ENCODE assay signal across 1 cellular context in the genomic region with DNA sequence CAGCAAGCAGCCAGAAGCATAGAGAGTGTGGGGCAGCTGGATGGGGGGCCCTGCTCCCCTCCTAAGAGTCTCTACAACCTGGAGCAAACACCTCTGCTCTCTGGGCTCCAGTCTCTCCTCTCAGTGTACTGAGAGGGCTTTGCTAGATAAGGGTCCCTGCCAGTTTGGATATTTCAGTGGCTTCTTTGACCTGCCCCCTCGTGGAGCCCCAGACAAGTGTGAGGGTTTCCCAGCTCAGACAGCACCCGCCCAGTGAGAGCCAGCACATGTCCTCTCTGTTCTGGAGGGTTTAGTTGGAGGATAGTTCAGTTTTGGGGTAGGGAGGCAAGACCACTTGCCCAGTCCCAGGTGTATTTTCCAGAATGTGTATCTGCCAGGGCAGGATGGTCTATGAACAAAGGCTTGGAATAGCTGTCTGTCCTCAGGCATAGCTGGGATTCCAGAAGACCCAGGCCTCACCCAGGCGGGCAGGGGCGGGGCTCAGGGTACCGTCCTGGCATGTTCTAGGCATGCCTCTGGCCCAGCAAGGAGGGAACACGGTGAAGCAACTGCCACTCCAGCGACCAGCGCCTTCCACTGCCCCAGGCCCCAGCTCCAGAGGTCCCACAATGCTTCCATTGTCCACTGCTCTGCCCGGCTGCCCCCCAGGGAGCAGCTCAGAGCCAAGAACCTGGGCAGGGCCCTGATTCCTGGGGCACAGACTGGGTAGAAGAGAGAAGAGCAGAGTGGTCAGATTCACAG.
TF ChIP-seq lines count a peak whose summit lies in the region.

No MANE protein-coding gene starts in this region.

TF ChIP-seq in HepG2, 621 proteins besides CTCF, POLR2A, EP300 and RAD21 (continued from another document and continues in another):
- TF ChIP-seq, protein P1, sequence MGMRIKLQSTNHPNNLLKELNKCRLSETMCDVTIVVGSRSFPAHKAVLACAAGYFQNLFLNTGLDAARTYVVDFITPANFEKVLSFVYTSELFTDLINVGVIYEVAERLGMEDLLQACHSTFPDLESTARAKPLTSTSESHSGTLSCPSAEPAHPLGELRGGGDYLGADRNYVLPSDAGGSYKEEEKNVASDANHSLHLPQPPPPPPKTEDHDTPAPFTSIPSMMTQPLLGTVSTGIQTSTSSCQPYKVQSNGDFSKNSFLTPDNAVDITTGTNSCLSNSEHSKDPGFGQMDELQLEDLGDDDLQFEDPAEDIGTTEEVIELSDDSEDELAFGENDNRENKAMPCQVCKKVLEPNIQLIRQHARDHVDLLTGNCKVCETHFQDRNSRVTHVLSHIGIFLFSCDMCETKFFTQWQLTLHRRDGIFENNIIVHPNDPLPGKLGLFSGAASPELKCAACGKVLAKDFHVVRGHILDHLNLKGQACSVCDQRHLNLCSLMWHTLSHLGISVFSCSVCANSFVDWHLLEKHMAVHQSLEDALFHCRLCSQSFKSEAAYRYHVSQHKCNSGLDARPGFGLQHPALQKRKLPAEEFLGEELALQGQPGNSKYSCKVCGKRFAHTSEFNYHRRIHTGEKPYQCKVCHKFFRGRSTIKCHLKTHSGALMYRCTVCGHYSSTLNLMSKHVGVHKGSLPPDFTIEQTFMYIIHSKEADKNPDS (CRISPR knock-in tag; IDR thresholded peaks at IDR 0.05): no peak
- TF ChIP-seq, protein P2, sequence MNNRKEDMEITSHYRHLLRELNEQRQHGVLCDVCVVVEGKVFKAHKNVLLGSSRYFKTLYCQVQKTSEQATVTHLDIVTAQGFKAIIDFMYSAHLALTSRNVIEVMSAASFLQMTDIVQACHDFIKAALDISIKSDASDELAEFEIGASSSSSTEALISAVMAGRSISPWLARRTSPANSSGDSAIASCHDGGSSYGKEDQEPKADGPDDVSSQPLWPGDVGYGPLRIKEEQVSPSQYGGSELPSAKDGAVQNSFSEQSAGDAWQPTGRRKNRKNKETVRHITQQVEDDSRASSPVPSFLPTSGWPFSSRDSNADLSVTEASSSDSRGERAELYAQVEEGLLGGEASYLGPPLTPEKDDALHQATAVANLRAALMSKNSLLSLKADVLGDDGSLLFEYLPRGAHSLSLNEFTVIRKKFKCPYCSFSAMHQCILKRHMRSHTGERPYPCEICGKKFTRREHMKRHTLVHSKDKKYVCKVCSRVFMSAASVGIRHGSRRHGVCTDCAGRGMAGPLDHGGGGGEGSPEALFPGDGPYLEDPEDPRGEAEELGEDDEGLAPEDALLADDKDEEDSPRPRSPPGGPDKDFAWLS (CRISPR knock-in tag; IDR thresholded peaks at IDR 0.05; ENCODE audit: borderline replicate concordance): no peak
- TF ChIP-seq, protein P3, sequence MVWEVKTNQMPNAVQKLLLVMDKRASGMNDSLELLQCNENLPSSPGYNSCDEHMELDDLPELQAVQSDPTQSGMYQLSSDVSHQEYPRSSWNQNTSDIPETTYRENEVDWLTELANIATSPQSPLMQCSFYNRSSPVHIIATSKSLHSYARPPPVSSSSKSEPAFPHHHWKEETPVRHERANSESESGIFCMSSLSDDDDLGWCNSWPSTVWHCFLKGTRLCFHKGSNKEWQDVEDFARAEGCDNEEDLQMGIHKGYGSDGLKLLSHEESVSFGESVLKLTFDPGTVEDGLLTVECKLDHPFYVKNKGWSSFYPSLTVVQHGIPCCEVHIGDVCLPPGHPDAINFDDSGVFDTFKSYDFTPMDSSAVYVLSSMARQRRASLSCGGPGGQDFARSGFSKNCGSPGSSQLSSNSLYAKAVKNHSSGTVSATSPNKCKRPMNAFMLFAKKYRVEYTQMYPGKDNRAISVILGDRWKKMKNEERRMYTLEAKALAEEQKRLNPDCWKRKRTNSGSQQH (CRISPR knock-in tag; IDR thresholded peaks at IDR 0.05; ENCODE audit: low read depth): no peak
- TF ChIP-seq, protein P4, sequence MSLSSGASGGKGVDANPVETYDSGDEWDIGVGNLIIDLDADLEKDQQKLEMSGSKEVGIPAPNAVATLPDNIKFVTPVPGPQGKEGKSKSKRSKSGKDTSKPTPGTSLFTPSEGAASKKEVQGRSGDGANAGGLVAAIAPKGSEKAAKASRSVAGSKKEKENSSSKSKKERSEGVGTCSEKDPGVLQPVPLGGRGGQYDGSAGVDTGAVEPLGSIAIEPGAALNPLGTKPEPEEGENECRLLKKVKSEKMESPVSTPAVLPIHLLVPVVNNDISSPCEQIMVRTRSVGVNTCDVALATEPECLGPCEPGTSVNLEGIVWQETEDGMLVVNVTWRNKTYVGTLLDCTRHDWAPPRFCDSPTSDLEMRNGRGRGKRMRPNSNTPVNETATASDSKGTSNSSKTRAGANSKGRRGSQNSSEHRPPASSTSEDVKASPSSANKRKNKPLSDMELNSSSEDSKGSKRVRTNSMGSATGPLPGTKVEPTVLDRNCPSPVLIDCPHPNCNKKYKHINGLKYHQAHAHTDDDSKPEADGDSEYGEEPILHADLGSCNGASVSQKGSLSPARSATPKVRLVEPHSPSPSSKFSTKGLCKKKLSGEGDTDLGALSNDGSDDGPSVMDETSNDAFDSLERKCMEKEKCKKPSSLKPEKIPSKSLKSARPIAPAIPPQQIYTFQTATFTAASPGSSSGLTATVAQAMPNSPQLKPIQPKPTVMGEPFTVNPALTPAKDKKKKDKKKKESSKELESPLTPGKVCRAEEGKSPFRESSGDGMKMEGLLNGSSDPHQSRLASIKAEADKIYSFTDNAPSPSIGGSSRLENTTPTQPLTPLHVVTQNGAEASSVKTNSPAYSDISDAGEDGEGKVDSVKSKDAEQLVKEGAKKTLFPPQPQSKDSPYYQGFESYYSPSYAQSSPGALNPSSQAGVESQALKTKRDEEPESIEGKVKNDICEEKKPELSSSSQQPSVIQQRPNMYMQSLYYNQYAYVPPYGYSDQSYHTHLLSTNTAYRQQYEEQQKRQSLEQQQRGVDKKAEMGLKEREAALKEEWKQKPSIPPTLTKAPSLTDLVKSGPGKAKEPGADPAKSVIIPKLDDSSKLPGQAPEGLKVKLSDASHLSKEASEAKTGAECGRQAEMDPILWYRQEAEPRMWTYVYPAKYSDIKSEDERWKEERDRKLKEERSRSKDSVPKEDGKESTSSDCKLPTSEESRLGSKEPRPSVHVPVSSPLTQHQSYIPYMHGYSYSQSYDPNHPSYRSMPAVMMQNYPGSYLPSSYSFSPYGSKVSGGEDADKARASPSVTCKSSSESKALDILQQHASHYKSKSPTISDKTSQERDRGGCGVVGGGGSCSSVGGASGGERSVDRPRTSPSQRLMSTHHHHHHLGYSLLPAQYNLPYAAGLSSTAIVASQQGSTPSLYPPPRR (CRISPR knock-in tag; IDR thresholded peaks at IDR 0.05; ENCODE audit: borderline replicate concordance): no peak
- TF ChIP-seq CENPT (CRISPR knock-in tag; IDR thresholded peaks at IDR 0.05; ENCODE audit: low read depth): no peak
- TF ChIP-seq SMARCE1 (IDR thresholded peaks at IDR 0.05; ENCODE audit: borderline replicate concordance): no peak
- TF ChIP-seq TSC22D2 (CRISPR knock-in tag; IDR thresholded peaks at IDR 0.05; ENCODE audit: borderline replicate concordance): no peak
- no peak for TF ChIP-seq HNF4A (CRISPR knock-in tag; IDR thresholded peaks at IDR 0.05)
- peak; percentile 67 for TF ChIP-seq GATAD2A (CRISPR knock-in tag; IDR thresholded peaks at IDR 0.05)
- no peak for TF ChIP-seq ZIK1 (CRISPR knock-in tag; IDR thresholded peaks at IDR 0.05; ENCODE audit: borderline replicate concordance, low read depth)
- no peak for TF ChIP-seq KDM3A (CRISPR knock-in tag; IDR thresholded peaks at IDR 0.05; ENCODE audit: low read depth)
- TF ChIP-seq, protein P5, sequence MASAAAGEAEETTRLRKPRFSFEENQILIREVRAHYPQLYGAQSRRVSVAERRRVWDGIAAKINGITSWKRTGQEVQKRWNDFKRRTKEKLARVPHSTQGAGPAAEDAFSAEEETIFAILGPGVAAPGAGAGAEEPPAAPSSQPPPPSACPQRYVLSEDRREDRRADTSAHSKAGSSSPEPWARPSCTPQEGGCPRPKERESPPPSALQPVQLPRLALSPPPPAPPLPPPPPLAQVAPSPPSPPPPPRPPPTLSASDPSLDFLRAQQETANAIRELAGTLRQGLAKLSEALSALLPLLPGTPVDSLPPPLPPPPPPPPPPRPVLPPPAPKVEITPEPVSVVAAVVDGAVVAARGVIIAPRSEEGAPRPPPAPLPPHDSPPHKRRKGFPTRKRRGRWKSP (CRISPR knock-in tag; IDR thresholded peaks at IDR 0.05): 0 out of 2 replicates have a peak, but pooled peaks have one; percentile 21
- TF ChIP-seq SP1 (IDR thresholded peaks at IDR 0.05): no peak
- no peak for TF ChIP-seq SP1 (CRISPR knock-in tag; IDR thresholded peaks at IDR 0.05)
- TF ChIP-seq, protein P6, sequence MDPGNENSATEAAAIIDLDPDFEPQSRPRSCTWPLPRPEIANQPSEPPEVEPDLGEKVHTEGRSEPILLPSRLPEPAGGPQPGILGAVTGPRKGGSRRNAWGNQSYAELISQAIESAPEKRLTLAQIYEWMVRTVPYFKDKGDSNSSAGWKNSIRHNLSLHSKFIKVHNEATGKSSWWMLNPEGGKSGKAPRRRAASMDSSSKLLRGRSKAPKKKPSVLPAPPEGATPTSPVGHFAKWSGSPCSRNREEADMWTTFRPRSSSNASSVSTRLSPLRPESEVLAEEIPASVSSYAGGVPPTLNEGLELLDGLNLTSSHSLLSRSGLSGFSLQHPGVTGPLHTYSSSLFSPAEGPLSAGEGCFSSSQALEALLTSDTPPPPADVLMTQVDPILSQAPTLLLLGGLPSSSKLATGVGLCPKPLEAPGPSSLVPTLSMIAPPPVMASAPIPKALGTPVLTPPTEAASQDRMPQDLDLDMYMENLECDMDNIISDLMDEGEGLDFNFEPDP (CRISPR knock-in tag; conservative IDR thresholded peaks at IDR 0.05): no peak
- TF ChIP-seq ZNF282 (IDR thresholded peaks at IDR 0.05; ENCODE audit: partially characterized antibody): no peak
- no peak for TF ChIP-seq ZNF44 (CRISPR knock-in tag; IDR thresholded peaks at IDR 0.05)
- TF ChIP-seq, protein P7, sequence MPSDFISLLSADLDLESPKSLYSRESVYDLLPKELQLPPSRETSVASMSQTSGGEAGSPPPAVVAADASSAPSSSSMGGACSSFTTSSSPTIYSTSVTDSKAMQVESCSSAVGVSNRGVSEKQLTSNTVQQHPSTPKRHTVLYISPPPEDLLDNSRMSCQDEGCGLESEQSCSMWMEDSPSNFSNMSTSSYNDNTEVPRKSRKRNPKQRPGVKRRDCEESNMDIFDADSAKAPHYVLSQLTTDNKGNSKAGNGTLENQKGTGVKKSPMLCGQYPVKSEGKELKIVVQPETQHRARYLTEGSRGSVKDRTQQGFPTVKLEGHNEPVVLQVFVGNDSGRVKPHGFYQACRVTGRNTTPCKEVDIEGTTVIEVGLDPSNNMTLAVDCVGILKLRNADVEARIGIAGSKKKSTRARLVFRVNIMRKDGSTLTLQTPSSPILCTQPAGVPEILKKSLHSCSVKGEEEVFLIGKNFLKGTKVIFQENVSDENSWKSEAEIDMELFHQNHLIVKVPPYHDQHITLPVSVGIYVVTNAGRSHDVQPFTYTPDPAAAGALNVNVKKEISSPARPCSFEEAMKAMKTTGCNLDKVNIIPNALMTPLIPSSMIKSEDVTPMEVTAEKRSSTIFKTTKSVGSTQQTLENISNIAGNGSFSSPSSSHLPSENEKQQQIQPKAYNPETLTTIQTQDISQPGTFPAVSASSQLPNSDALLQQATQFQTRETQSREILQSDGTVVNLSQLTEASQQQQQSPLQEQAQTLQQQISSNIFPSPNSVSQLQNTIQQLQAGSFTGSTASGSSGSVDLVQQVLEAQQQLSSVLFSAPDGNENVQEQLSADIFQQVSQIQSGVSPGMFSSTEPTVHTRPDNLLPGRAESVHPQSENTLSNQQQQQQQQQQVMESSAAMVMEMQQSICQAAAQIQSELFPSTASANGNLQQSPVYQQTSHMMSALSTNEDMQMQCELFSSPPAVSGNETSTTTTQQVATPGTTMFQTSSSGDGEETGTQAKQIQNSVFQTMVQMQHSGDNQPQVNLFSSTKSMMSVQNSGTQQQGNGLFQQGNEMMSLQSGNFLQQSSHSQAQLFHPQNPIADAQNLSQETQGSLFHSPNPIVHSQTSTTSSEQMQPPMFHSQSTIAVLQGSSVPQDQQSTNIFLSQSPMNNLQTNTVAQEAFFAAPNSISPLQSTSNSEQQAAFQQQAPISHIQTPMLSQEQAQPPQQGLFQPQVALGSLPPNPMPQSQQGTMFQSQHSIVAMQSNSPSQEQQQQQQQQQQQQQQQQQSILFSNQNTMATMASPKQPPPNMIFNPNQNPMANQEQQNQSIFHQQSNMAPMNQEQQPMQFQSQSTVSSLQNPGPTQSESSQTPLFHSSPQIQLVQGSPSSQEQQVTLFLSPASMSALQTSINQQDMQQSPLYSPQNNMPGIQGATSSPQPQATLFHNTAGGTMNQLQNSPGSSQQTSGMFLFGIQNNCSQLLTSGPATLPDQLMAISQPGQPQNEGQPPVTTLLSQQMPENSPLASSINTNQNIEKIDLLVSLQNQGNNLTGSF (CRISPR knock-in tag; IDR thresholded peaks at IDR 0.05): no peak
- TF ChIP-seq HNRNPK (IDR thresholded peaks at IDR 0.05; ENCODE audit: low read depth, low read length, poor library complexity, severe bottlenecking): no peak
- TF ChIP-seq SIN3A (IDR thresholded peaks at IDR 0.05; ENCODE audit: borderline replicate concordance, low read depth, low read length): no peak
- no peak for TF ChIP-seq ZNF510 (CRISPR knock-in tag; IDR thresholded peaks at IDR 0.05; ENCODE audit: low read depth)
- TF ChIP-seq ZNF605 (CRISPR knock-in tag; IDR thresholded peaks at IDR 0.05): peak; percentile 37; the same call in 1 of the 2 replicates
- no peak for TF ChIP-seq HMG20B (CRISPR knock-in tag; conservative IDR thresholded peaks at IDR 0.05)
- TF ChIP-seq KLF16 (CRISPR knock-in tag; IDR thresholded peaks at IDR 0.05): no peak
- TF ChIP-seq, protein P8, sequence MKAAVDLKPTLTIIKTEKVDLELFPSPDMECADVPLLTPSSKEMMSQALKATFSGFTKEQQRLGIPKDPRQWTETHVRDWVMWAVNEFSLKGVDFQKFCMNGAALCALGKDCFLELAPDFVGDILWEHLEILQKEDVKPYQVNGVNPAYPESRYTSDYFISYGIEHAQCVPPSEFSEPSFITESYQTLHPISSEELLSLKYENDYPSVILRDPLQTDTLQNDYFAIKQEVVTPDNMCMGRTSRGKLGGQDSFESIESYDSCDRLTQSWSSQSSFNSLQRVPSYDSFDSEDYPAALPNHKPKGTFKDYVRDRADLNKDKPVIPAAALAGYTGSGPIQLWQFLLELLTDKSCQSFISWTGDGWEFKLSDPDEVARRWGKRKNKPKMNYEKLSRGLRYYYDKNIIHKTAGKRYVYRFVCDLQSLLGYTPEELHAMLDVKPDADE (CRISPR knock-in tag; IDR thresholded peaks at IDR 0.05): no peak
- TF ChIP-seq ZNF839 (CRISPR knock-in tag; IDR thresholded peaks at IDR 0.05; ENCODE audit: borderline replicate concordance): no peak
- no peak for TF ChIP-seq HNRNPH1 (optimal IDR thresholded peaks at IDR 0.05; ENCODE audit: low read depth, low read length)
- TF ChIP-seq CEBPB (IDR thresholded peaks at IDR 0.05; ENCODE audit: borderline replicate concordance, low read depth, low read length): peak; percentile 48; the same call in 1 of the 2 replicates
- no peak for TF ChIP-seq PAWR (CRISPR knock-in tag; IDR thresholded peaks at IDR 0.05; ENCODE audit: borderline replicate concordance)
- no peak for TF ChIP-seq MEIS1 (CRISPR knock-in tag; IDR thresholded peaks at IDR 0.05; ENCODE audit: borderline replicate concordance)
- TF ChIP-seq RAD51 (IDR thresholded peaks at IDR 0.05; ENCODE audit: borderline replicate concordance): no peak
- TF ChIP-seq, protein P9, sequence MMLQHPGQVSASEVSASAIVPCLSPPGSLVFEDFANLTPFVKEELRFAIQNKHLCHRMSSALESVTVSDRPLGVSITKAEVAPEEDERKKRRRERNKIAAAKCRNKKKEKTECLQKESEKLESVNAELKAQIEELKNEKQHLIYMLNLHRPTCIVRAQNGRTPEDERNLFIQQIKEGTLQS (CRISPR knock-in tag; IDR thresholded peaks at IDR 0.05): no peak
- no peak for TF ChIP-seq NFE2L1 (CRISPR knock-in tag; IDR thresholded peaks at IDR 0.05; ENCODE audit: borderline replicate concordance)
